Comparison of ENCODE assay signal across 22 cellular contexts in the genomic region with DNA sequence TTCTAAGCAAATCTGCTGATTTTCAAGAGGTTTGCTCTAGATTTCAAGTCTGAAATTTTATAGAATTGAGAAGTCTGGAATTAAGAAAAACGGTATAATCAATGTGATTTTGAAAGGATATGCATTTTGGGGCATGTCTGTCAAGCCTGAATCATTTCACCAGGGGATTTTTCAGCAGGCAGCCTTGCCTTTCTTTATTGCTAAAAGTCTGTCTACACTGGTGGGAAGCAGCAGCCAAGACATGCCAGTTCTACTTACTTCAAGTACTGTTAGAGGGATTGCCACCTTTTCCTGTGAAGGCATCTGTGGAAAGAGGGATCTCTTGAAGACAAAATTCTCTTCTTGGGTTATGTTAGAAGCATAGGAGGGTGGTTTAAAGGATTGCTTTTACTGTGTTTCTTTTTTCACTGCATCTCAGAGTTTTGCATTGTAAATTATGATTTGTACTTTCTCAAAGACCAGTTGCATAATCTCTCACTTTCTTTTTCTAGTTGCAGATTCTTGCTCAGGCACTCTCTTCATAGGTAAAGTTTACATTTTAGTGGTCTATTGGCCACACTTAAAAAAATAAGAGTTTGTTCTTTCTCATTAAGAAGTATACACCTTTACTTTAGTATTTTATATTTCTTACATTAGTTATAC.
DNase-seq lines count a peak whose midpoint lies in the region; ATAC-seq and TF ChIP-seq lines count a peak whose summit lies in the region.
"Had no signal": no experiment of that assay in that cellular context is flagged by ENCODE, and none has a peak within 500 bp of the region (broad histone marks: within the 10 kb centered on the region; RNA-seq: fewer than 3 reads in every experiment).

No MANE protein-coding gene starts in this region.

- CTCF ChIA-PET in OCI-LY7 (lab: Charles Lee; ENCODE audit: unreplicated experiment): no interaction called here

- TF ChIP-seq POLR2A in uterus (IDR thresholded peaks at IDR 0.05): no peak

- TSS peak; percentile 88 for BruUV-seq in OCI-LY7 (replicated peaks; lab: Mats Ljungman, UMichigan)

- H3K27ac ChIP-seq in Karpas-422 (ENCODE audit: low read length): peak overlapping the region; percentile 99
- peak overlapping the region; percentile 34 for H3K27ac ChIP-seq in OCI-LY7 (ENCODE audit: low read depth, low read length, poor library complexity, severe bottlenecking)
- no peak overlapping the region for H3K27ac ChIP-seq in MM.1S (ENCODE audit: low read length)
- H3K27ac ChIP-seq in uterus: no peak overlapping the region
- H3K27ac ChIP-seq: HL-60 had no signal

- no peaks in the 10 kb centered on the region for H3F3A ChIP-seq in MM.1S (ENCODE audit: insufficient read depth, low read length)

- intact Hi-C loops in OCI-LY7 (cut with micrococcal nuclease; ENCODE audit: unreplicated experiment): loop anchor here (5.0 kb wide), 1 partner anchor 231 kb away; no protein-coding TSS in a partner anchor
- intact Hi-C loops in uterus (cut with DNase I; ENCODE audit: low total_unique reads): no loop called here

- H3K27me3 ChIP-seq in Karpas-422 (ENCODE audit: low read length) (no peaks in the 10 kb centered on the region), MM.1S (replicated peaks; ENCODE audit: insufficient read depth, low read length) (no peaks in the 10 kb centered on the region), uterus (no peaks in the 10 kb centered on the region)
- H3K27me3 ChIP-seq: BE2C had no signal

- H3K36me3 ChIP-seq in Karpas-422 (ENCODE audit: insufficient read depth, low read length) (0 out of 2 replicates have a peak, but pooled peaks cover 6% of the 10 kb centered on the region), OCI-LY7 (ENCODE audit: insufficient read depth, low read length) (peaks cover 8% of the 10 kb centered on the region), MM.1S (replicated peaks; ENCODE audit: insufficient read depth, low read length) (no peaks in the 10 kb centered on the region), uterus (no peaks in the 10 kb centered on the region)
- H3K36me3 ChIP-seq: BE2C, HAP-1 had no signal

- H3K27ac Mint-ChIP-seq in nephron: peak overlapping the region; percentile 6 to 21 (median 12)
- H3K27ac Mint-ChIP-seq: CD4-positive, CD25-positive, alpha-beta regulatory T cell had no signal

- H3K9me2 ChIP-seq in Karpas-422 (replicated peaks; ENCODE audit: insufficient read depth, low read length) (no peaks in the 10 kb centered on the region), OCI-LY7 (ENCODE audit: insufficient read depth, low read length) (no peaks in the 10 kb centered on the region), MM.1S (replicated peaks; ENCODE audit: insufficient read depth, low read length) (no peaks in the 10 kb centered on the region)

- no peaks in the 10 kb centered on the region for H3K9me3 ChIP-seq in Karpas-422 (ENCODE audit: low read length)
- H3K9me3 ChIP-seq in OCI-LY7 (ENCODE audit: low read length): peaks cover 7% of the 10 kb centered on the region; the same call in 1 of the 2 replicates
- H3K9me3 ChIP-seq in MM.1S (replicated peaks; ENCODE audit: insufficient read depth, low read length): no peaks in the 10 kb centered on the region
- H3K9me3 ChIP-seq in uterus: no peaks in the 10 kb centered on the region
- H3K9me3 ChIP-seq: BE2C, HAP-1 had no signal

- ATAC-seq in GM18868 (IDR thresholded peaks at IDR 0.05; ENCODE audit: unreplicated experiment) (peak; percentile 51), GM18907 (IDR thresholded peaks at IDR 0.05; ENCODE audit: unreplicated experiment) (no peak), HG02884 (IDR thresholded peaks at IDR 0.05; ENCODE audit: unreplicated experiment) (no peak)
- ATAC-seq: GM12878, K562 had no signal

- H2AFZ ChIP-seq in Karpas-422 (ENCODE audit: low read length): no peak overlapping the region
- peak overlapping the region; percentile 84 for H2AFZ ChIP-seq in OCI-LY7 (ENCODE audit: low read length)
- no peak overlapping the region for H2AFZ ChIP-seq in MM.1S (ENCODE audit: low read length)

- H3K9ac ChIP-seq in Karpas-422 (ENCODE audit: low read length) (peak overlapping the region; percentile 67), MM.1S (ENCODE audit: low read length) (no peak overlapping the region)

- TF ChIP-seq CTCF in OCI-LY7 (conservative IDR thresholded peaks at IDR 0.05; ENCODE audit: low read length) (no peak), nephron (IDR thresholded peaks at IDR 0.05; ENCODE audit: unreplicated experiment in 3 of 3) (no peak), MM.1S (IDR thresholded peaks at IDR 0.05; ENCODE audit: low read length) (no peak), uterus (IDR thresholded peaks at IDR 0.05) (no peak)

- H3K79me2 ChIP-seq in Karpas-422 (ENCODE audit: low read length) (no peaks in the 10 kb centered on the region), OCI-LY7 (ENCODE audit: insufficient read depth, low read depth, low read length) (no peaks in the 10 kb centered on the region), MM.1S (ENCODE audit: low read length) (no peaks in the 10 kb centered on the region)

- POLR2A ChIA-PET in OCI-LY7 (lab: Charles Lee): interaction anchor here (0.6 to 0.7 kb wide), 2 partner anchors 16 to 25 kb away, joined by 3 read pairs; no protein-coding TSS in a partner anchor

- no peaks in the 10 kb centered on the region for H3K27me3 Mint-ChIP-seq in nephron (ENCODE audit: low read depth)
- H3K27me3 Mint-ChIP-seq: CD4-positive, CD25-positive, alpha-beta regulatory T cell; CD8-positive, alpha-beta memory T cell had no signal

- H3K4me1 ChIP-seq in Karpas-422 (ENCODE audit: low read length) (peaks cover 87% of the 10 kb centered on the region), OCI-LY7 (ENCODE audit: insufficient read depth, low read length, poor library complexity, severe bottlenecking) (peaks cover 52% of the 10 kb centered on the region), MM.1S (ENCODE audit: low read length) (peaks cover 2% of the 10 kb centered on the region; the same call in 1 of the 2 replicates), uterus (peaks cover 0 to 6% of the 10 kb centered on the region in 2 donors)
- H3K4me1 ChIP-seq: BE2C, HAP-1 had no signal

- H3K4me3 ChIP-seq in Karpas-422 (ENCODE audit: low read length) (peak overlapping the region; percentile 42), OCI-LY7 (ENCODE audit: low read depth, low read length, poor library complexity, severe bottlenecking) (peak overlapping the region; percentile 30), MM.1S (ENCODE audit: low read length) (no peak overlapping the region), uterus (no peak overlapping the region)
- H3K4me3 ChIP-seq: GM12878, HAP-1, K562 had no signal

- H3K4me2 ChIP-seq in Karpas-422 (ENCODE audit: low read depth, low read length, poor library complexity, severe bottlenecking) (peak overlapping the region; percentile 62), OCI-LY7 (ENCODE audit: low read length) (peak overlapping the region; percentile 42), MM.1S (ENCODE audit: low read depth, low read length) (no peak overlapping the region)

- DNase-seq in Karpas-422: peak; percentile 85
- DNase-seq in OCI-LY7 (ENCODE audit: low spot score): peak; percentile 24
- DNase-seq in MM.1S: no peak
- no peak for DNase-seq in uterus
- DNase-seq: 8988T; BE2C; C1 segment of cervical spinal cord; CD4-positive, CD25-positive, alpha-beta regulatory T cell; CD8-positive, alpha-beta memory T cell; COR-L47; DMS 273 treated with DMSO at 0.1 percent for 48 hours; DMS53; DND-41; EL had no signal

- peaks cover 34% of the 10 kb centered on the region for H3K4me1 Mint-ChIP-seq in nephron
- H3K4me1 Mint-ChIP-seq: CD4-positive, CD25-positive, alpha-beta regulatory T cell; CD8-positive, alpha-beta memory T cell had no signal

- H3K9me3 Mint-ChIP-seq in nephron: no peaks in the 10 kb centered on the region

- no peak overlapping the region for H3K4me3 Mint-ChIP-seq in nephron
- H3K4me3 Mint-ChIP-seq: CD4-positive, CD25-positive, alpha-beta regulatory T cell; CD8-positive, alpha-beta memory T cell had no signal

- H3K36me3 Mint-ChIP-seq in nephron (ENCODE audit: low read depth): no peaks in the 10 kb centered on the region
- H3K36me3 Mint-ChIP-seq: CD4-positive, CD25-positive, alpha-beta regulatory T cell had no signal

- H4K20me1 ChIP-seq in Karpas-422 (ENCODE audit: insufficient read depth, low read depth, low read length) (no peaks in the 10 kb centered on the region), OCI-LY7 (ENCODE audit: insufficient read depth, low read length) (no peaks in the 10 kb centered on the region), MM.1S (ENCODE audit: insufficient read depth, low read length) (no peaks in the 10 kb centered on the region)

Comparison
In these comparisons a context has a peak if more than half of its experiments do, and no peak if none do; other contexts are left out.
1. DNase-seq: peak in Karpas-422 (single experiment) and OCI-LY7 (single experiment); none in MM.1S (single experiment) and uterus (0 of 2).
2. H3K27ac ChIP-seq: peak in Karpas-422 (single experiment) and OCI-LY7 (single experiment); none in MM.1S (single experiment) and uterus (0 of 2).
3. H3K4me3 ChIP-seq: peak in Karpas-422 (single experiment) and OCI-LY7 (single experiment); none in MM.1S (single experiment) and uterus (0 of 2).